8 cellular contexts compared by ENCODE assay signal in genomic region chr5:172870261-172870806, GRCh38. TPM values are rescaled to one million over a fixed set of nuclear protein-coding genes. Genes with fewer than 3 reads are reported as not detected.
DNase-seq lines count a peak whose midpoint lies in the region; ATAC-seq and TF ChIP-seq lines count a peak whose summit lies in the region.

No MANE protein-coding gene starts in this region.

- POLR2A ChIA-PET in MCF 10A (lab: Yijun Ruan, JAX), result interaction anchor here (0.6 to 11.0 kb wide), 25 partner anchors 10 to 1855 kb away, joined by 3 to 520 read pairs (median 7); partner anchors contain the start of genes ATP6V0E1, DUSP1 and RPL26L1

- no peaks in the 10 kb centered on the region for H3K9me3 ChIP-seq in subcutaneous abdominal adipose tissue (ENCODE audit: control insufficient read depth in 5 of 5, low read length in 5 of 5)

- H3K27ac Mint-ChIP-seq in MCF 10A (ENCODE audit: low read depth, unreplicated experiment), result no peak overlapping the region

- no peaks in the 10 kb centered on the region for H3K9me3 Mint-ChIP-seq in MCF 10A (ENCODE audit: unreplicated experiment)

- H3K36me3 Mint-ChIP-seq in MCF 10A (ENCODE audit: insufficient read depth, unreplicated experiment), result peaks cover 6% of the 10 kb centered on the region

- DNase-seq in HK-2 (ENCODE audit: unreplicated experiment), result peak; percentile 51
- DNase-seq in MCF 10A (ENCODE audit: unreplicated experiment), result peak; percentile 97
- DNase-seq in kidney epithelial cell (ENCODE audit: low read depth), result peak; percentile 88
- DNase-seq in NCI-H82 treated with DMSO at 0.1 percent for 48 hours (lab: John Stamatoyannopoulos, UW; ENCODE audit: unreplicated experiment), result no peak
- DNase-seq in activated CD4-positive, alpha-beta T cell treated with anti-CD3 and anti-CD28 coated beads, Interleukin-2, amount 50 U/mL, for 1 hour, result no peak

- H3K36me3 ChIP-seq in kidney epithelial cell (ENCODE audit: control insufficient read depth, insufficient read depth, low read length) (no peaks in the 10 kb centered on the region), subcutaneous abdominal adipose tissue (ENCODE audit: control insufficient read depth in 5 of 5, insufficient read depth in 5 of 5, low read length in 5 of 5) (no peaks in the 10 kb centered on the region)

- BruUV-seq in MCF 10A (replicated peaks; lab: Mats Ljungman, UMichigan), result no TSS peak

- peaks cover 14% of the 10 kb centered on the region for H3K4me1 Mint-ChIP-seq in MCF 10A (ENCODE audit: insufficient read depth, unreplicated experiment)

- no peaks in the 10 kb centered on the region for H3K27me3 Mint-ChIP-seq in MCF 10A (ENCODE audit: insufficient read depth, unreplicated experiment)

- ATAC-seq in GM21825 (IDR thresholded peaks at IDR 0.05; ENCODE audit: unreplicated experiment) (no peak), HG02759 (IDR thresholded peaks at IDR 0.05; ENCODE audit: unreplicated experiment) (no peak)

- H3K27ac ChIP-seq in subcutaneous abdominal adipose tissue (ENCODE audit: low read depth, low read length), result peak overlapping the region; percentile 98

- CTCF ChIA-PET in MCF 10A (lab: Yijun Ruan, JAX), result interaction anchor here (0.6 to 4.0 kb wide), 15 partner anchors 10 to 157 kb away, joined by 4 to 26 read pairs (median 9); partner anchors contain the start of gene DUSP1

- H3K27me3 ChIP-seq in kidney epithelial cell (ENCODE audit: control insufficient read depth, insufficient read depth, low read length) (no peaks in the 10 kb centered on the region), subcutaneous abdominal adipose tissue (ENCODE audit: control insufficient read depth in 5 of 5, insufficient read depth in 4 of 5, low read length in 5 of 5) (no peaks in the 10 kb centered on the region)

- intact Hi-C loops in MCF 10A (cut with micrococcal nuclease), result loop anchor here (1.0 kb wide), 2 partner anchors 62 to 69 kb away; no protein-coding TSS in a partner anchor

- H3K4me3 Mint-ChIP-seq in MCF 10A (ENCODE audit: unreplicated experiment), result no peak overlapping the region

- H3K4me3 ChIP-seq in kidney epithelial cell (ENCODE audit: low read depth, low read length) (no peak overlapping the region), subcutaneous abdominal adipose tissue (ENCODE audit: low read depth in 1 of 5, low read length in 5 of 5) (peak overlapping the region in 1 of 5 donors; percentile 21)

- H3K9ac ChIP-seq in subcutaneous abdominal adipose tissue (ENCODE audit: low read length in 5 of 5), result peak overlapping the region; percentile 63 to 84 (median 72)

- peaks cover 43 to 91% (median 85%) of the 10 kb centered on the region in 5 donors for H3K4me1 ChIP-seq in subcutaneous abdominal adipose tissue (ENCODE audit: control insufficient read depth in 5 of 5, insufficient read depth in 5 of 5, low read length in 5 of 5)

- TF ChIP-seq CTCF in MCF 10A (IDR thresholded peaks at IDR 0.05; ENCODE audit: unreplicated experiment) (no peak), kidney epithelial cell (IDR thresholded peaks at IDR 0.05; ENCODE audit: insufficient read depth, low read length, poor library complexity, severe bottlenecking) (no peak)

RNA-seq across cellular contexts. Expression of gene ERGIC1, which starts 36.3 kb away (rescaled TPM):
- 257 and 292 TPM in 2 replicates for total RNA-seq in MCF 10A (2022)
- 183 and 232 TPM in 2 replicates for total RNA-seq in kidney epithelial cell

Comparison
In these comparisons a context has a peak if more than half of its experiments do, and no peak if none do; other contexts are left out.
1. DNase-seq: peak in HK-2 (single experiment), MCF 10A (single experiment) and kidney epithelial cell (single experiment); none in NCI-H82 treated with DMSO at 0.1 percent for 48 hours (single experiment) and activated CD4-positive, alpha-beta T cell treated with anti-CD3 and anti-CD28 coated beads, Interleukin-2, amount 50 U/mL, for 1 hour (single experiment).